ENCODE assay signal across 6 cellular contexts in genomic region chr19:48713041-48713863, GRCh38. TPM values are rescaled to one million over a fixed set of nuclear protein-coding genes. Genes with fewer than 3 reads are reported as not detected.
DNase-seq lines count a peak whose midpoint lies in the region; ATAC-seq and TF ChIP-seq lines count a peak whose summit lies in the region.

No MANE protein-coding gene starts in this region.

- H3K9ac ChIP-seq in trophoblast cell (ENCODE audit: low read length): peak overlapping the region; percentile 3

- H3K4ac ChIP-seq in trophoblast cell (ENCODE audit: low read depth, low read length): no peak overlapping the region

- H3K4me2 ChIP-seq in trophoblast cell (ENCODE audit: low read length): peak overlapping the region; percentile 92

- no peak overlapping the region for H2BK120ac ChIP-seq in trophoblast cell (ENCODE audit: insufficient read depth, low read length, poor library complexity)

- peak overlapping the region; percentile 24 for H3K27ac Mint-ChIP-seq in chondrocyte (ENCODE audit: unreplicated experiment)

- H3K27ac ChIP-seq in heart right ventricle (peak overlapping the region in 8 of 10 donors; percentile 53 to 91 (median 75)), trophoblast cell (ENCODE audit: low read depth, low read length) (no peak overlapping the region)

- H4K8ac ChIP-seq in trophoblast cell (ENCODE audit: low read depth, low read length): peak overlapping the region; percentile 55

- H3K4me3 Mint-ChIP-seq in chondrocyte (ENCODE audit: unreplicated experiment): peak overlapping the region; percentile 91

- no peaks in the 10 kb centered on the region for H3K36me3 Mint-ChIP-seq in chondrocyte (ENCODE audit: low read depth)

- H3K4me3 ChIP-seq in heart right ventricle: peak overlapping the region; percentile 47 to 86 (median 70)
- peak overlapping the region; percentile 76 for H3K4me3 ChIP-seq in trophoblast cell (ENCODE audit: low read depth, low read length)

- peaks cover 37% of the 10 kb centered on the region for H3K4me1 Mint-ChIP-seq in chondrocyte (ENCODE audit: low read depth)

- no peak overlapping the region for H2BK12ac ChIP-seq in trophoblast cell (ENCODE audit: low read length)

- H3K4me1 ChIP-seq in heart right ventricle (peaks cover 14 to 50% (median 38%) of the 10 kb centered on the region in 9 donors), trophoblast cell (ENCODE audit: control insufficient read depth in 1 of 2, insufficient read depth in 2 of 2, low read length in 2 of 2) (peaks cover 13 to 20% of the 10 kb centered on the region in 2 experiments)

- peak overlapping the region; percentile 61 for H2AFZ ChIP-seq in trophoblast cell (ENCODE audit: insufficient read depth, low read length, poor library complexity)

- H3K14ac ChIP-seq in trophoblast cell (ENCODE audit: low read length): peak overlapping the region; percentile 29

- 14 to 21% methylated on average over 25 of the region's 25 CpGs for WGBS in heart right ventricle, 2 donors
- WGBS in trophoblast cell (ENCODE audit: extremely low coverage, insufficient coverage, insufficient read length): no CpG with 5 or more reads among the region's 25 CpGs

- H3K9me3 Mint-ChIP-seq in chondrocyte (ENCODE audit: low read depth): no peaks in the 10 kb centered on the region

- intact Hi-C loops in heart right ventricle (cut with DNase I) (loop anchor here in 5 of 10 donors (5.0 kb wide), 1 partner anchor 36 kb away; no protein-coding TSS in a partner anchor), cardiac septum (cut with DNase I) (loop anchor here (5.0 kb wide), 1 partner anchor 36 kb away; no protein-coding TSS in a partner anchor)

- H3K18ac ChIP-seq in trophoblast cell (ENCODE audit: low read length): peak overlapping the region; percentile 60

- peak overlapping the region; percentile 76 for H4K12ac ChIP-seq in trophoblast cell (ENCODE audit: low read depth, low read length)

- H3K79me1 ChIP-seq in trophoblast cell (ENCODE audit: low read length): peaks cover 7% of the 10 kb centered on the region

- ATAC-seq in heart right ventricle (peak in 1 of 8 donors; percentile 0), GM19452 (IDR thresholded peaks at IDR 0.05; ENCODE audit: unreplicated experiment) (no peak)

- TF ChIP-seq CTCF in heart right ventricle (IDR thresholded peaks at IDR 0.05) (peak in 1 of 9 donors; percentile 18), chondrocyte (IDR thresholded peaks at IDR 0.05) (peak; percentile 50)

- H3K27me3 ChIP-seq in heart right ventricle (no peaks in the 10 kb centered on the region), trophoblast cell (ENCODE audit: insufficient read depth, low read length) (no peaks in the 10 kb centered on the region)

- H3K23ac ChIP-seq in trophoblast cell (ENCODE audit: low read length): no peak overlapping the region

- no peaks in the 10 kb centered on the region for H3K36me3 ChIP-seq in heart right ventricle
- no peaks in the 10 kb centered on the region for H3K36me3 ChIP-seq in trophoblast cell (ENCODE audit: control insufficient read depth in 1 of 2, insufficient read depth in 2 of 2, low read length in 2 of 2)

- H4K91ac ChIP-seq in trophoblast cell (ENCODE audit: low read depth, low read length): peak overlapping the region; percentile 10

- no peak overlapping the region for H2AK5ac ChIP-seq in trophoblast cell (ENCODE audit: low read length)

- H3K27me3 Mint-ChIP-seq in chondrocyte (ENCODE audit: low read depth): no peaks in the 10 kb centered on the region

- H3K9me3 ChIP-seq in heart right ventricle (peaks cover 0 to 10% (median 0%) of the 10 kb centered on the region in 11 donors), trophoblast cell (ENCODE audit: insufficient read depth, low read depth, low read length) (peaks cover 4% of the 10 kb centered on the region)

- H3K79me2 ChIP-seq in trophoblast cell (ENCODE audit: control insufficient read depth, insufficient read depth, low read length, poor library complexity): peaks cover 6% of the 10 kb centered on the region

- H2BK5ac ChIP-seq in trophoblast cell (ENCODE audit: low read depth, low read length, poor library complexity): no peak overlapping the region

- no peak for DNase-seq in heart right ventricle
- DNase-seq in cardiac septum (ENCODE audit: low spot score): no peak
- no peak for DNase-seq in chondrocyte (ENCODE audit: low spot score)
- peak in 1 of 2 donors; percentile 45 for DNase-seq in trophoblast cell
- no peak for DNase-seq in stimulated activated CD8-positive, alpha-beta memory T cell treated with anti-CD3 and anti-CD28 coated beads, Interleukin-4, amount 100 ng/mL, for 48 hours

RNA-seq across cellular contexts. Expression of gene MAMSTR, which starts 6.3 kb away (rescaled TPM):
- 1 to 10 TPM; 1.9 to 7.5 (median 3.4) TPM for total RNA-seq in heart right ventricle
- 1 to 10 TPM; 2.4 to 6.4 TPM for polyA plus RNA-seq in heart right ventricle
- 3.2 TPM for total RNA-seq in cardiac septum
- total RNA-seq in chondrocyte: 1.6 to 2.9 TPM (median 1.7 TPM) in 3 replicates
- polyA plus RNA-seq in trophoblast cell (2013): 0.82 and 0.86 TPM in 2 replicates

RNA-seq across cellular contexts. Expression of gene FUT2, which starts 17.5 kb away (rescaled TPM):
- total RNA-seq in heart right ventricle (not detected), cardiac septum (not detected), chondrocyte (not detected in 3 replicates)
- polyA plus RNA-seq in heart right ventricle: under 1 TPM in 1 of 2 donors, not detected in 1; 0.07 TPM
- polyA plus RNA-seq in trophoblast cell (2013): not detected in 2 replicates

RNA-seq across cellular contexts. Expression of gene RASIP1, which starts 27.2 kb away (rescaled TPM):
- 10 to 100 TPM; 13.6 to 23.5 (median 15.4) TPM for total RNA-seq in heart right ventricle
- polyA plus RNA-seq in heart right ventricle: 10 to 100 TPM; 19.9 to 27.3 TPM
- 13.6 TPM for total RNA-seq in cardiac septum
- total RNA-seq in chondrocyte: 0.31 to 1.00 TPM (median 0.62 TPM) in 3 replicates
- polyA plus RNA-seq in trophoblast cell (2013): 0.53 and 0.64 TPM in 2 replicates

RNA-seq across cellular contexts. Expression of gene IZUMO1, which starts 33.5 kb away (rescaled TPM):
- under 1 TPM in 9 of 10 donors, not detected in 1; 0.12 to 0.95 (median 0.68) TPM for total RNA-seq in heart right ventricle
- 1 to 10 TPM in 1 of 2 donors, under 1 TPM in 1; 0.39 to 1.3 TPM for polyA plus RNA-seq in heart right ventricle
- total RNA-seq in cardiac septum: 0.83 TPM
- not detected in 3 replicates for total RNA-seq in chondrocyte
- polyA plus RNA-seq in trophoblast cell (2013): 0.08 and 0.10 TPM in 2 replicates

RNA-seq across cellular contexts. Expression of gene FUT1, which starts 39.2 kb away (rescaled TPM):
- 1 to 10 TPM; 1.8 to 5.7 (median 2.7) TPM for total RNA-seq in heart right ventricle
- 1 to 10 TPM; 2.2 to 5.4 TPM for polyA plus RNA-seq in heart right ventricle
- total RNA-seq in cardiac septum: 1.6 TPM
- 0.44 to 0.52 TPM in 2 of 3 replicates, not detected in the other for total RNA-seq in chondrocyte
- 0.71 and 0.79 TPM in 2 replicates for polyA plus RNA-seq in trophoblast cell (2013)
